ENCODE assay signal across 1 cellular context in the genomic region with DNA sequence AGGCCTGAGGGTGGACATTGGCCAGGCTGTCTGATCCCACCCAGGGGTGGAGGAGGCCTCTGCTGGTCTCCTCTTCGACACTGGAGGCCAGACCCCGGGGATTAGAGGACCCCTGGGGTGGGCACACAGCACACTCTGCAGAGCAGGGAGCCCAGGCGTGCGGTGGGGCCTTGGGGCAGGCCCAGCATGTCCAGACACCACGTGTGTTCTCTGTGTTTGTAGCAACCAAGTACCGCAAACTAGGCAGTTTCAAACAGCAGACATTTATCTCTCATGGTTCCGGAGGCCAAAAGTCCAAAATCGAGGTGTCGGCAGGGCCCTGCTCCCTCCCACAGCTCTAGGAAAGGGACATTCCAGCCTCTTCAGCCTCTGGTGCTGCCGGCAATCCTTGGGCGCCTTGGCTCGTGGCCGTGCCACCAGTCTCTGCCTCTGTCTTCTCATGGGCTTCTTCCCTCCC.
A peak's percentile ranks its signal among the peaks of the same experiment; 100 is the strongest.
TF ChIP-seq lines count a peak whose summit lies in the region.

No MANE protein-coding gene starts in this region.

TF ChIP-seq in HepG2, 621 proteins besides CTCF, POLR2A, EP300 and RAD21 (continued from another document and continues in another):
- TF ChIP-seq, protein P1, sequence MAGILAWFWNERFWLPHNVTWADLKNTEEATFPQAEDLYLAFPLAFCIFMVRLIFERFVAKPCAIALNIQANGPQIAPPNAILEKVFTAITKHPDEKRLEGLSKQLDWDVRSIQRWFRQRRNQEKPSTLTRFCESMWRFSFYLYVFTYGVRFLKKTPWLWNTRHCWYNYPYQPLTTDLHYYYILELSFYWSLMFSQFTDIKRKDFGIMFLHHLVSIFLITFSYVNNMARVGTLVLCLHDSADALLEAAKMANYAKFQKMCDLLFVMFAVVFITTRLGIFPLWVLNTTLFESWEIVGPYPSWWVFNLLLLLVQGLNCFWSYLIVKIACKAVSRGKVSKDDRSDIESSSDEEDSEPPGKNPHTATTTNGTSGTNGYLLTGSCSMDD (CRISPR knock-in tag; IDR thresholded peaks at IDR 0.05) = no peak
- TF ChIP-seq, protein P2, sequence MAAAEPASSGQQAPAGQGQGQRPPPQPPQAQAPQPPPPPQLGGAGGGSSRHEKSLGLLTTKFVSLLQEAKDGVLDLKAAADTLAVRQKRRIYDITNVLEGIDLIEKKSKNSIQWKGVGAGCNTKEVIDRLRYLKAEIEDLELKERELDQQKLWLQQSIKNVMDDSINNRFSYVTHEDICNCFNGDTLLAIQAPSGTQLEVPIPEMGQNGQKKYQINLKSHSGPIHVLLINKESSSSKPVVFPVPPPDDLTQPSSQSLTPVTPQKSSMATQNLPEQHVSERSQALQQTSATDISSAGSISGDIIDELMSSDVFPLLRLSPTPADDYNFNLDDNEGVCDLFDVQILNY (CRISPR knock-in tag; conservative IDR thresholded peaks at IDR 0.05) = no peak
- TF ChIP-seq, protein P3, sequence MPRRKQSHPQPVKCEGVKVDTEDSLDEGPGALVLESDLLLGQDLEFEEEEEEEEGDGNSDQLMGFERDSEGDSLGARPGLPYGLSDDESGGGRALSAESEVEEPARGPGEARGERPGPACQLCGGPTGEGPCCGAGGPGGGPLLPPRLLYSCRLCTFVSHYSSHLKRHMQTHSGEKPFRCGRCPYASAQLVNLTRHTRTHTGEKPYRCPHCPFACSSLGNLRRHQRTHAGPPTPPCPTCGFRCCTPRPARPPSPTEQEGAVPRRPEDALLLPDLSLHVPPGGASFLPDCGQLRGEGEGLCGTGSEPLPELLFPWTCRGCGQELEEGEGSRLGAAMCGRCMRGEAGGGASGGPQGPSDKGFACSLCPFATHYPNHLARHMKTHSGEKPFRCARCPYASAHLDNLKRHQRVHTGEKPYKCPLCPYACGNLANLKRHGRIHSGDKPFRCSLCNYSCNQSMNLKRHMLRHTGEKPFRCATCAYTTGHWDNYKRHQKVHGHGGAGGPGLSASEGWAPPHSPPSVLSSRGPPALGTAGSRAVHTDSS (CRISPR knock-in tag; conservative IDR thresholded peaks at IDR 0.05) = no peak
- TF ChIP-seq ZNF605 (CRISPR knock-in tag; IDR thresholded peaks at IDR 0.05) (no peak), SP5 (CRISPR knock-in tag; IDR thresholded peaks at IDR 0.05; ENCODE audit: borderline replicate concordance, low read depth) (no peak), SIX4 (CRISPR knock-in tag; IDR thresholded peaks at IDR 0.05) (no peak), SP140L (CRISPR knock-in tag; IDR thresholded peaks at IDR 0.05; ENCODE audit: borderline replicate concordance) (no peak), CCDC6 (CRISPR knock-in tag; IDR thresholded peaks at IDR 0.05) (no peak), ZMYM4 (CRISPR knock-in tag; IDR thresholded peaks at IDR 0.05) (no peak), MAF1 (CRISPR knock-in tag; IDR thresholded peaks at IDR 0.05; ENCODE audit: borderline replicate concordance) (no peak), MATR3 (CRISPR knock-in tag; IDR thresholded peaks at IDR 0.05) (no peak), ZNF570 (CRISPR knock-in tag; IDR thresholded peaks at IDR 0.05; ENCODE audit: borderline replicate concordance) (no peak), DPF2 (CRISPR knock-in tag; IDR thresholded peaks at IDR 0.05; ENCODE audit: borderline replicate concordance, low read depth) (no peak), ZNF607 (CRISPR knock-in tag; IDR thresholded peaks at IDR 0.05; ENCODE audit: borderline replicate concordance) (no peak), SOX13 (IDR thresholded peaks at IDR 0.05) (no peak), SOX13 (CRISPR knock-in tag; conservative IDR thresholded peaks at IDR 0.05 in 1 of 2, IDR thresholded peaks at IDR 0.05 in 1 of 2) (peak in 1 of 2 experiments; percentile 11; a peak in 1 of 4 replicates), ZNF143 (CRISPR knock-in tag; IDR thresholded peaks at IDR 0.05) (peak; percentile 33; the same call in 1 of the 2 replicates), AHR (CRISPR knock-in tag; IDR thresholded peaks at IDR 0.05) (no peak), ZFP36 (IDR thresholded peaks at IDR 0.05; ENCODE audit: borderline replicate concordance, low read depth, low read length, partially characterized antibody) (no peak), REPIN1 (CRISPR knock-in tag; IDR thresholded peaks at IDR 0.05; ENCODE audit: borderline replicate concordance, low read depth) (no peak), ZBTB7B (CRISPR knock-in tag; IDR thresholded peaks at IDR 0.05) (0 out of 2 replicates have a peak, but pooled peaks have one; percentile 18), MYNN (CRISPR knock-in tag; IDR thresholded peaks at IDR 0.05; ENCODE audit: low read depth) (no peak), RBM22 (optimal IDR thresholded peaks at IDR 0.05; ENCODE audit: low read length) (no peak)
- TF ChIP-seq, protein P4, sequence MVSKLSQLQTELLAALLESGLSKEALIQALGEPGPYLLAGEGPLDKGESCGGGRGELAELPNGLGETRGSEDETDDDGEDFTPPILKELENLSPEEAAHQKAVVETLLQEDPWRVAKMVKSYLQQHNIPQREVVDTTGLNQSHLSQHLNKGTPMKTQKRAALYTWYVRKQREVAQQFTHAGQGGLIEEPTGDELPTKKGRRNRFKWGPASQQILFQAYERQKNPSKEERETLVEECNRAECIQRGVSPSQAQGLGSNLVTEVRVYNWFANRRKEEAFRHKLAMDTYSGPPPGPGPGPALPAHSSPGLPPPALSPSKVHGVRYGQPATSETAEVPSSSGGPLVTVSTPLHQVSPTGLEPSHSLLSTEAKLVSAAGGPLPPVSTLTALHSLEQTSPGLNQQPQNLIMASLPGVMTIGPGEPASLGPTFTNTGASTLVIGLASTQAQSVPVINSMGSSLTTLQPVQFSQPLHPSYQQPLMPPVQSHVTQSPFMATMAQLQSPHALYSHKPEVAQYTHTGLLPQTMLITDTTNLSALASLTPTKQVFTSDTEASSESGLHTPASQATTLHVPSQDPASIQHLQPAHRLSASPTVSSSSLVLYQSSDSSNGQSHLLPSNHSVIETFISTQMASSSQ (IDR thresholded peaks at IDR 0.05; ENCODE audit: low read depth) = no peak
- TF ChIP-seq, protein P4 (CRISPR knock-in tag; IDR thresholded peaks at IDR 0.05; ENCODE audit: borderline replicate concordance) = 0 out of 2 replicates have a peak, but pooled peaks have one; percentile 18
- TF ChIP-seq, protein P5, sequence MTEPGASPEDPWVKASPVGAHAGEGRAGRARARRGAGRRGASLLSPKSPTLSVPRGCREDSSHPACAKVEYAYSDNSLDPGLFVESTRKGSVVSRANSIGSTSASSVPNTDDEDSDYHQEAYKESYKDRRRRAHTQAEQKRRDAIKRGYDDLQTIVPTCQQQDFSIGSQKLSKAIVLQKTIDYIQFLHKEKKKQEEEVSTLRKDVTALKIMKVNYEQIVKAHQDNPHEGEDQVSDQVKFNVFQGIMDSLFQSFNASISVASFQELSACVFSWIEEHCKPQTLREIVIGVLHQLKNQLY (CRISPR knock-in tag; IDR thresholded peaks at IDR 0.05) = peak; percentile 17; the same call in 1 of the 2 replicates
- TF ChIP-seq, protein P6, sequence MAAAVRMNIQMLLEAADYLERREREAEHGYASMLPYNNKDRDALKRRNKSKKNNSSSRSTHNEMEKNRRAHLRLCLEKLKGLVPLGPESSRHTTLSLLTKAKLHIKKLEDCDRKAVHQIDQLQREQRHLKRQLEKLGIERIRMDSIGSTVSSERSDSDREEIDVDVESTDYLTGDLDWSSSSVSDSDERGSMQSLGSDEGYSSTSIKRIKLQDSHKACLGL (CRISPR knock-in tag; IDR thresholded peaks at IDR 0.05) = no peak; the same call in 1 of the 2 replicates
- TF ChIP-seq, protein P7, sequence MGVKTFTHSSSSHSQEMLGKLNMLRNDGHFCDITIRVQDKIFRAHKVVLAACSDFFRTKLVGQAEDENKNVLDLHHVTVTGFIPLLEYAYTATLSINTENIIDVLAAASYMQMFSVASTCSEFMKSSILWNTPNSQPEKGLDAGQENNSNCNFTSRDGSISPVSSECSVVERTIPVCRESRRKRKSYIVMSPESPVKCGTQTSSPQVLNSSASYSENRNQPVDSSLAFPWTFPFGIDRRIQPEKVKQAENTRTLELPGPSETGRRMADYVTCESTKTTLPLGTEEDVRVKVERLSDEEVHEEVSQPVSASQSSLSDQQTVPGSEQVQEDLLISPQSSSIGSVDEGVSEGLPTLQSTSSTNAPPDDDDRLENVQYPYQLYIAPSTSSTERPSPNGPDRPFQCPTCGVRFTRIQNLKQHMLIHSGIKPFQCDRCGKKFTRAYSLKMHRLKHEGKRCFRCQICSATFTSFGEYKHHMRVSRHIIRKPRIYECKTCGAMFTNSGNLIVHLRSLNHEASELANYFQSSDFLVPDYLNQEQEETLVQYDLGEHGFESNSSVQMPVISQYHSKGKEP (CRISPR knock-in tag; IDR thresholded peaks at IDR 0.05) = no peak
- TF ChIP-seq, protein P8, sequence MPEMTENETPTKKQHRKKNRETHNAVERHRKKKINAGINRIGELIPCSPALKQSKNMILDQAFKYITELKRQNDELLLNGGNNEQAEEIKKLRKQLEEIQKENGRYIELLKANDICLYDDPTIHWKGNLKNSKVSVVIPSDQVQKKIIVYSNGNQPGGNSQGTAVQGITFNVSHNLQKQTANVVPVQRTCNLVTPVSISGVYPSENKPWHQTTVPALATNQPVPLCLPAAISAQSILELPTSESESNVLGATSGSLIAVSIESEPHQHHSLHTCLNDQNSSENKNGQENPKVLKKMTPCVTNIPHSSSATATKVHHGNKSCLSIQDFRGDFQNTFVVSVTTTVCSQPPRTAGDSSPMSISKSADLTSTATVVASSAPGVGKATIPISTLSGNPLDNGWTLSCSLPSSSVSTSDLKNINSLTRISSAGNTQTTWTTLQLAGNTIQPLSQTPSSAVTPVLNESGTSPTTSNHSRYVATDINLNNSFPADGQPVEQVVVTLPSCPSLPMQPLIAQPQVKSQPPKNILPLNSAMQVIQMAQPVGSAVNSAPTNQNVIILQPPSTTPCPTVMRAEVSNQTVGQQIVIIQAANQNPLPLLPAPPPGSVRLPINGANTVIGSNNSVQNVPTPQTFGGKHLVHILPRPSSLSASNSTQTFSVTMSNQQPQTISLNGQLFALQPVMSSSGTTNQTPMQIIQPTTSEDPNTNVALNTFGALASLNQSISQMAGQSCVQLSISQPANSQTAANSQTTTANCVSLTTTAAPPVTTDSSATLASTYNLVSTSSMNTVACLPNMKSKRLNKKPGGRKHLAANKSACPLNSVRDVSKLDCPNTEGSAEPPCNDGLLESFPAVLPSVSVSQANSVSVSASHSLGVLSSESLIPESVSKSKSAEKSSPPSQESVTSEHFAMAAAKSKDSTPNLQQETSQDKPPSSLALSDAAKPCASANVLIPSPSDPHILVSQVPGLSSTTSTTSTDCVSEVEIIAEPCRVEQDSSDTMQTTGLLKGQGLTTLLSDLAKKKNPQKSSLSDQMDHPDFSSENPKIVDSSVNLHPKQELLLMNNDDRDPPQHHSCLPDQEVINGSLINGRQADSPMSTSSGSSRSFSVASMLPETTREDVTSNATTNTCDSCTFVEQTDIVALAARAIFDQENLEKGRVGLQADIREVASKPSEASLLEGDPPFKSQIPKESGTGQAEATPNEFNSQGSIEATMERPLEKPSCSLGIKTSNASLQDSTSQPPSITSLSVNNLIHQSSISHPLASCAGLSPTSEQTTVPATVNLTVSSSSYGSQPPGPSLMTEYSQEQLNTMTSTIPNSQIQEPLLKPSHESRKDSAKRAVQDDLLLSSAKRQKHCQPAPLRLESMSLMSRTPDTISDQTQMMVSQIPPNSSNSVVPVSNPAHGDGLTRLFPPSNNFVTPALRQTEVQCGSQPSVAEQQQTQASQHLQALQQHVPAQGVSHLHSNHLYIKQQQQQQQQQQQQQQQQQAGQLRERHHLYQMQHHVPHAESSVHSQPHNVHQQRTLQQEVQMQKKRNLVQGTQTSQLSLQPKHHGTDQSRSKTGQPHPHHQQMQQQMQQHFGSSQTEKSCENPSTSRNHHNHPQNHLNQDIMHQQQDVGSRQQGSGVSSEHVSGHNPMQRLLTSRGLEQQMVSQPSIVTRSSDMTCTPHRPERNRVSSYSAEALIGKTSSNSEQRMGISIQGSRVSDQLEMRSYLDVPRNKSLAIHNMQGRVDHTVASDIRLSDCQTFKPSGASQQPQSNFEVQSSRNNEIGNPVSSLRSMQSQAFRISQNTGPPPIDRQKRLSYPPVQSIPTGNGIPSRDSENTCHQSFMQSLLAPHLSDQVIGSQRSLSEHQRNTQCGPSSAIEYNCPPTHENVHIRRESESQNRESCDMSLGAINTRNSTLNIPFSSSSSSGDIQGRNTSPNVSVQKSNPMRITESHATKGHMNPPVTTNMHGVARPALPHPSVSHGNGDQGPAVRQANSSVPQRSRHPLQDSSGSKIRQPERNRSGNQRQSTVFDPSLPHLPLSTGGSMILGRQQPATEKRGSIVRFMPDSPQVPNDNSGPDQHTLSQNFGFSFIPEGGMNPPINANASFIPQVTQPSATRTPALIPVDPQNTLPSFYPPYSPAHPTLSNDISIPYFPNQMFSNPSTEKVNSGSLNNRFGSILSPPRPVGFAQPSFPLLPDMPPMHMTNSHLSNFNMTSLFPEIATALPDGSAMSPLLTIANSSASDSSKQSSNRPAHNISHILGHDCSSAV (CRISPR knock-in tag; IDR thresholded peaks at IDR 0.05; ENCODE audit: borderline replicate concordance) = no peak
- TF ChIP-seq, protein P9, sequence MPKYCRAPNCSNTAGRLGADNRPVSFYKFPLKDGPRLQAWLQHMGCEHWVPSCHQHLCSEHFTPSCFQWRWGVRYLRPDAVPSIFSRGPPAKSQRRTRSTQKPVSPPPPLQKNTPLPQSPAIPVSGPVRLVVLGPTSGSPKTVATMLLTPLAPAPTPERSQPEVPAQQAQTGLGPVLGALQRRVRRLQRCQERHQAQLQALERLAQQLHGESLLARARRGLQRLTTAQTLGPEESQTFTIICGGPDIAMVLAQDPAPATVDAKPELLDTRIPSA (CRISPR knock-in tag; IDR thresholded peaks at IDR 0.05; ENCODE audit: borderline replicate concordance) = no peak
- TF ChIP-seq, protein P10, sequence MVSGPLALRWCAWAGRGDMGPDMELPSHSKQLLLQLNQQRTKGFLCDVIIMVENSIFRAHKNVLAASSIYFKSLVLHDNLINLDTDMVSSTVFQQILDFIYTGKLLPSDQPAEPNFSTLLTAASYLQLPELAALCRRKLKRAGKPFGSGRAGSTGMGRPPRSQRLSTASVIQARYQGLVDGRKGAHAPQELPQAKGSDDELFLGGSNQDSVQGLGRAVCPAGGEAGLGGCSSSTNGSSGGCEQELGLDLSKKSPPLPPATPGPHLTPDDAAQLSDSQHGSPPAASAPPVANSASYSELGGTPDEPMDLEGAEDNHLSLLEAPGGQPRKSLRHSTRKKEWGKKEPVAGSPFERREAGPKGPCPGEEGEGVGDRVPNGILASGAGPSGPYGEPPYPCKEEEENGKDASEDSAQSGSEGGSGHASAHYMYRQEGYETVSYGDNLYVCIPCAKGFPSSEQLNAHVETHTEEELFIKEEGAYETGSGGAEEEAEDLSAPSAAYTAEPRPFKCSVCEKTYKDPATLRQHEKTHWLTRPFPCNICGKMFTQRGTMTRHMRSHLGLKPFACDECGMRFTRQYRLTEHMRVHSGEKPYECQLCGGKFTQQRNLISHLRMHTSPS (CRISPR knock-in tag; IDR thresholded peaks at IDR 0.05; ENCODE audit: low read depth) = no peak; the same call in 1 of the 2 replicates
